ENCODE assay signal across 1 cellular context in genomic region chr21:34221331-34222030, GRCh38.
TF ChIP-seq lines count a peak whose summit lies in the region.

No MANE protein-coding gene starts in this region.

TF ChIP-seq in HepG2, 621 proteins besides CTCF, POLR2A, EP300 and RAD21 (continued from another document):
- TF ChIP-seq ATF4 (CRISPR knock-in tag; IDR thresholded peaks at IDR 0.05) (no peak), ZFP37 (CRISPR knock-in tag; IDR thresholded peaks at IDR 0.05; ENCODE audit: borderline replicate concordance) (no peak)
